11 cellular contexts compared by ENCODE assay signal in genomic region chr11:126146454-126147192, GRCh38.
DNase-seq lines count a peak whose midpoint lies in the region; ATAC-seq and TF ChIP-seq lines count a peak whose summit lies in the region.
"Had no signal": no experiment of that assay in that cellular context is flagged by ENCODE, and none has a peak within 500 bp of the region (broad histone marks: within the 10 kb centered on the region; RNA-seq: fewer than 3 reads in every experiment).

No MANE protein-coding gene starts in this region.

- WGBS in esophagus squamous epithelium, 2 donors: 38 to 43% methylated on average over 16 to 18 of the region's 23 CpGs

- DNase-seq in NCI-H1436 (lab: John Stamatoyannopoulos, UW) (peak; percentile 39), NCI-H1436 treated with DMSO at 0.1 percent for 48 hours (lab: John Stamatoyannopoulos, UW) (no peak), NCI-H2227 treated with DMSO at 0.1 percent for 48 hours (lab: John Stamatoyannopoulos, UW) (peak; percentile 15), foreskin melanocyte (peak; percentile 41), putamen (ENCODE audit: low spot score) (peak; percentile 48), esophagus squamous epithelium (lab: John Stamatoyannopoulos, UW) (no peak), RKO (ENCODE audit: low spot score) (no peak)
- DNase-seq: naive B cell had no signal

- intact Hi-C loops in esophagus squamous epithelium (cut with DNase I): no loop called here

- peaks cover 0 to 3% (median 0%) of the 10 kb centered on the region in 4 donors for H3K27me3 ChIP-seq in esophagus squamous epithelium
- H3K27me3 ChIP-seq: esophagus muscularis mucosa had no signal

- H3K27ac ChIP-seq in esophagus squamous epithelium: no peak overlapping the region

- no peak for TF ChIP-seq CTCF in esophagus squamous epithelium (IDR thresholded peaks at IDR 0.05)

- peaks cover 0 to 24% (median 4%) of the 10 kb centered on the region in 3 donors for H3K4me1 ChIP-seq in esophagus squamous epithelium

- H3K9me3 ChIP-seq in esophagus squamous epithelium: no peaks in the 10 kb centered on the region
- H3K9me3 ChIP-seq: esophagus muscularis mucosa had no signal

- ATAC-seq in HG02970 (IDR thresholded peaks at IDR 0.05; ENCODE audit: low FRiP score, unreplicated experiment): no peak
- ATAC-seq: activated naive CD4-positive, alpha-beta T cell treated with anti-CD3 and anti-CD28 coated beads, Interleukin-2, amount 50 U/mL, for 72 hours had no signal

- no peak for TF ChIP-seq POLR2A in esophagus squamous epithelium (IDR thresholded peaks at IDR 0.05)

- H3K36me3 ChIP-seq in esophagus squamous epithelium: no peaks in the 10 kb centered on the region
- H3K36me3 ChIP-seq: esophagus muscularis mucosa had no signal

- H3K4me3 ChIP-seq in esophagus squamous epithelium: no peak overlapping the region
- H3K4me3 ChIP-seq: esophagus muscularis mucosa had no signal

Comparison
In these comparisons a context has a peak if more than half of its experiments do, and no peak if none do; other contexts are left out.
1. DNase-seq: peak in NCI-H1436 (single experiment), NCI-H2227 treated with DMSO at 0.1 percent for 48 hours (single experiment), foreskin melanocyte (single experiment) and putamen (single experiment); none in NCI-H1436 treated with DMSO at 0.1 percent for 48 hours (single experiment), esophagus squamous epithelium (single experiment) and RKO (single experiment).